In the genomic region with DNA sequence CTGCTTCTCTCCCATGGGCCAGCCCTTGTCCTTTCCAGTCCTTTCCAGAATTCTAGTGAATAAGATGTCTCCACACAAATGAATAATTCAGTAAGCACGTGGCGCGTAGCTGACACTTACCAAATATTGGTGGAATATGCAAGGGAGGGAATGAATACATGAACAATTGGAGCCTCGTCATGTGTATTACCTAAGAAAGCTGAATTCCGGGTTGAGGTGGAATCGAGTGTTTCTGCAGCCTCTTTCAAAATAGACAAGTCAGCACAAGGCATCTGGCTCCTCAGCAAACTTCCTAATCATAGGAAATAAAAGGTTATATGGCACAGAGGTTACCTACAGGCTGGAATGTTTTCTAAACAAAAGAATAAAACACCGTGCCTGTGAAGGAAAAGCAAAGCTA, we compare ENCODE assay signal across 15 cellular contexts. TPM values are rescaled to one million over a fixed set of nuclear protein-coding genes. Genes with fewer than 3 reads are reported as not detected.
DNase-seq lines count a peak whose midpoint lies in the region; ATAC-seq, FAIRE-seq and TF ChIP-seq lines count a peak whose summit lies in the region.
"Had no signal": no experiment of that assay in that cellular context is flagged by ENCODE, and none has a peak within 500 bp of the region (broad histone marks: within the 10 kb centered on the region; RNA-seq: fewer than 3 reads in every experiment).

No MANE protein-coding gene starts in this region.

- intact Hi-C loops in Calu3 (cut with micrococcal nuclease; ENCODE audit: unreplicated experiment) (loop anchor here (1.0 kb wide), 1 partner anchor 48 kb away; no protein-coding TSS in a partner anchor), Panc1 (cut with micrococcal nuclease; ENCODE audit: unreplicated experiment) (loop anchor here (10.0 kb wide), 1 partner anchor 62 kb away; no protein-coding TSS in a partner anchor), endothelial cell of umbilical vein (cut with micrococcal nuclease) (loop anchor here (1.0 to 10.0 kb wide), 8 partner anchors 42 to 638 kb away; a partner anchor contains a TSS)

- no peak for TF ChIP-seq POLR2A in endothelial cell of umbilical vein (IDR thresholded peaks at IDR 0.05; ENCODE audit: low read depth, low read length)

- no peak overlapping the region for H3K4me3 Mint-ChIP-seq in Calu3 (ENCODE audit: low read depth, unreplicated experiment)
- no peak overlapping the region for H3K4me3 Mint-ChIP-seq in progenitor cell of endocrine pancreas (ENCODE audit: low read depth)
- H3K4me3 Mint-ChIP-seq: CD14-positive monocyte; stimulated activated memory B cell treated with anti-CD40 and anti-IgM and Interleukin-4, amounts not matched to agents 10 μg/mL and 1 μg/mL and 100 μg/mL, for 72 hours had no signal

- H4K20me1 ChIP-seq in endothelial cell of umbilical vein (replicated peaks; ENCODE audit: control insufficient read depth, extremely low read depth, insufficient read depth, low read length): no peaks in the 10 kb centered on the region

- H3K4me1 ChIP-seq in Panc1 (ENCODE audit: control insufficient read depth, insufficient read depth, low read length) (peaks cover 20% of the 10 kb centered on the region), endothelial cell of umbilical vein (ENCODE audit: control insufficient read depth, extremely low read depth, insufficient read depth, low read length) (peaks cover 55% of the 10 kb centered on the region)
- H3K4me1 ChIP-seq: HAP-1 had no signal

- H3K79me2 ChIP-seq in endothelial cell of umbilical vein (ENCODE audit: control insufficient read depth, insufficient read depth, low read length): no peaks in the 10 kb centered on the region

- FAIRE-seq in endothelial cell of umbilical vein (lab: Jason Lieb, UNC): peak; percentile 21
- FAIRE-seq: G401.6 had no signal

- no peaks in the 10 kb centered on the region for H3K9me1 ChIP-seq in endothelial cell of umbilical vein (replicated peaks; ENCODE audit: control insufficient read depth, extremely low read depth, insufficient read depth, low read length)

- H3K27ac ChIP-seq in Panc1 (ENCODE audit: low read length) (peak overlapping the region; percentile 75), endothelial cell of umbilical vein (ENCODE audit: insufficient read depth, low read depth, low read length) (peak overlapping the region; percentile 94)

- no peaks in the 10 kb centered on the region for H3K27me3 Mint-ChIP-seq in Calu3 (ENCODE audit: unreplicated experiment)
- H3K27me3 Mint-ChIP-seq in progenitor cell of endocrine pancreas: no peaks in the 10 kb centered on the region
- H3K27me3 Mint-ChIP-seq: stimulated activated memory B cell treated with anti-CD40 and anti-IgM and Interleukin-4, amounts not matched to agents 10 μg/mL and 1 μg/mL and 100 μg/mL, for 72 hours had no signal

- H3K4me1 Mint-ChIP-seq in Calu3 (ENCODE audit: low read depth, unreplicated experiment): peaks cover 86% of the 10 kb centered on the region
- peaks cover 81% of the 10 kb centered on the region for H3K4me1 Mint-ChIP-seq in progenitor cell of endocrine pancreas (ENCODE audit: low read depth)
- H3K4me1 Mint-ChIP-seq: CD14-positive monocyte had no signal

- peaks cover 16% of the 10 kb centered on the region for H3K36me3 Mint-ChIP-seq in Calu3 (ENCODE audit: insufficient read depth, unreplicated experiment)
- no peaks in the 10 kb centered on the region for H3K36me3 Mint-ChIP-seq in progenitor cell of endocrine pancreas (ENCODE audit: insufficient read depth)
- H3K36me3 Mint-ChIP-seq: CD14-positive monocyte; stimulated activated memory B cell treated with anti-CD40 and anti-IgM and Interleukin-4, amounts not matched to agents 10 μg/mL and 1 μg/mL and 100 μg/mL, for 72 hours had no signal

- H3K27me3 ChIP-seq in Panc1 (ENCODE audit: control insufficient read depth, insufficient read depth, low read length) (no peaks in the 10 kb centered on the region), endothelial cell of umbilical vein (ENCODE audit: control insufficient read depth in 2 of 2, insufficient read depth in 2 of 2, low read length in 2 of 2) (no peaks in the 10 kb centered on the region)

- TF ChIP-seq CTCF in Calu3 (IDR thresholded peaks at IDR 0.05; ENCODE audit: unreplicated experiment) (no peak), Panc1 (IDR thresholded peaks at IDR 0.05) (no peak), endothelial cell of umbilical vein (IDR thresholded peaks at IDR 0.05; ENCODE audit: extremely low read depth in 1 of 2, insufficient read depth in 1 of 2, low read depth in 1 of 2, low read length in 2 of 2) (no peak), progenitor cell of endocrine pancreas (IDR thresholded peaks at IDR 0.05; ENCODE audit: unreplicated experiment) (no peak)

- ATAC-seq in Panc1 (no peak), HG02970 (IDR thresholded peaks at IDR 0.05; ENCODE audit: low FRiP score, unreplicated experiment) (no peak), HG03342 (IDR thresholded peaks at IDR 0.05; ENCODE audit: unreplicated experiment) (no peak), HG03565 (IDR thresholded peaks at IDR 0.05; ENCODE audit: unreplicated experiment) (no peak)

- H3K4me2 ChIP-seq in endothelial cell of umbilical vein (ENCODE audit: insufficient read depth, low read length): peak overlapping the region; percentile 56

- H3K9ac ChIP-seq in endothelial cell of umbilical vein (replicated peaks; ENCODE audit: extremely low read depth, insufficient read depth, low read length): peak overlapping the region; percentile 72

- in situ Hi-C loops in Panc1 (cut with HindIII; ENCODE audit: low pct_unique_long_range_greater_than_20kb, low sequenced_read_pairs): no loop called here

- CTCF ChIA-PET in Calu3 (lab: Charles Lee) (interaction anchor here (2.4 to 3.3 kb wide), 2 partner anchors 49 to 80 kb away, joined by 12 to 16 read pairs; no protein-coding TSS in a partner anchor), Panc1 (lab: Charles Lee) (no interaction called here), endothelial cell of umbilical vein (lab: Charles Lee) (interaction anchor here (1.0 to 4.3 kb wide), 9 partner anchors 14 to 80 kb away, joined by 3 to 64 read pairs (median 20); a partner anchor contains a TSS)

- H3K9me3 ChIP-seq in Panc1 (ENCODE audit: control insufficient read depth, insufficient read depth, low read depth, low read length): no peaks in the 10 kb centered on the region
- no peaks in the 10 kb centered on the region for H3K9me3 ChIP-seq in endothelial cell of umbilical vein (replicated peaks; ENCODE audit: control insufficient read depth, insufficient read depth, low read length)
- H3K9me3 ChIP-seq: HAP-1 had no signal

- H3K4me3 ChIP-seq in Panc1 (ENCODE audit: low read depth in 2 of 2, low read length in 2 of 2) (no peak overlapping the region), endothelial cell of umbilical vein (replicated peaks in 1 of 3; ENCODE audit: insufficient read depth in 1 of 3, low read depth in 1 of 3, low read length in 3 of 3) (no peak overlapping the region)
- H3K4me3 ChIP-seq: HAP-1 had no signal

- BruUV-seq in Calu3 (replicated peaks; lab: Mats Ljungman, UMichigan) (no TSS peak), Panc1 (replicated peaks; lab: Mats Ljungman, UMichigan) (no TSS peak), endothelial cell of umbilical vein (replicated peaks; lab: Mats Ljungman, UMichigan) (no TSS peak)

- H3K36me3 ChIP-seq in Panc1 (ENCODE audit: control insufficient read depth, insufficient read depth, low read length): no peaks in the 10 kb centered on the region
- no peaks in the 10 kb centered on the region for H3K36me3 ChIP-seq in endothelial cell of umbilical vein (ENCODE audit: control insufficient read depth in 2 of 2, extremely low read depth in 1 of 2, insufficient read depth in 2 of 2, low read length in 2 of 2)
- H3K36me3 ChIP-seq: HAP-1 had no signal

- POLR2A ChIA-PET in Panc1 (lab: Charles Lee): no interaction called here
- POLR2A ChIA-PET in endothelial cell of umbilical vein (lab: Charles Lee): interaction anchor here (0.9 to 3.0 kb wide), 3 partner anchors 42 to 61 kb away, joined by 6 to 45 read pairs (median 8); a partner anchor contains a TSS

- H2AFZ ChIP-seq in endothelial cell of umbilical vein (ENCODE audit: low read depth, low read length): no peak overlapping the region

- dilution Hi-C loops in endothelial cell of umbilical vein (cut with MboI; ENCODE audit: extremely low pct_ligation_motif_present, low sequenced_read_pairs): no loop called here

- no peak for DNase-seq in Calu3
- no peak for DNase-seq in Panc1 (ENCODE audit: low read depth, low spot score)
- no peak for DNase-seq in endothelial cell of umbilical vein (ENCODE audit: low read depth, low spot score)
- no peak for DNase-seq in progenitor cell of endocrine pancreas (ENCODE audit: low spot score, unreplicated experiment)
- no peak for DNase-seq in SKM-1 (lab: John Stamatoyannopoulos, UW; ENCODE audit: unreplicated experiment)
- DNase-seq: activated effector memory CD4-positive, alpha-beta T cell treated with anti-CD3 and anti-CD28 coated beads, Interleukin-2, amount 50 U/mL, for 16 hours; cerebellar nuclear complex; stimulated activated CD4-positive, alpha-beta T cell treated with anti-CD3 and anti-CD28 coated beads, Interleukin-2, amount 100 ng/mL, for 48 hours had no signal

- H3K27ac Mint-ChIP-seq in Calu3 (ENCODE audit: unreplicated experiment) (peak overlapping the region; percentile 99), progenitor cell of endocrine pancreas (peak overlapping the region; percentile 90)
- H3K27ac Mint-ChIP-seq: CD14-positive monocyte; stimulated activated memory B cell treated with anti-CD40 and anti-IgM and Interleukin-4, amounts not matched to agents 10 μg/mL and 1 μg/mL and 100 μg/mL, for 72 hours had no signal

- H3K9me3 Mint-ChIP-seq in Calu3 (ENCODE audit: low read depth, unreplicated experiment) (peaks cover 4% of the 10 kb centered on the region), progenitor cell of endocrine pancreas (ENCODE audit: low read depth) (no peaks in the 10 kb centered on the region)
- H3K9me3 Mint-ChIP-seq: stimulated activated memory B cell treated with anti-CD40 and anti-IgM and Interleukin-4, amounts not matched to agents 10 μg/mL and 1 μg/mL and 100 μg/mL, for 72 hours had no signal

TF ChIP-seq in endothelial cell of umbilical vein, 7 proteins besides CTCF, POLR2A, EP300 and RAD21 (continues in another document):
- TF ChIP-seq POLR2AphosphoS5 (IDR thresholded peaks at IDR 0.05; ENCODE audit: insufficient read depth, low read depth, low read length) (no peak), JUN (IDR thresholded peaks at IDR 0.05; ENCODE audit: borderline replicate concordance, insufficient read depth, insufficient read length, low read depth) (no peak)

RNA-seq across cellular contexts. Expression of a gene that starts 47.0 kb away (rescaled TPM):
- total RNA-seq in Calu3 (2022) (52.8 and 76.5 TPM in 2 replicates), Panc1 (2021; ENCODE audit: unreplicated experiment) (58.4 TPM), endothelial cell of umbilical vein (48.2 and 115 TPM in 2 replicates), progenitor cell of endocrine pancreas (31.9 and 38.2 TPM in 2 replicates)
- polyA plus RNA-seq in Panc1 (2012; ENCODE audit: insufficient read length): 52.4 TPM
- 59.3 and 110 TPM in 2 replicates for polyA plus RNA-seq in endothelial cell of umbilical vein
- polyA plus RNA-seq in endothelial cell of umbilical vein (2011; cell fraction: cytosol; rRNA removed): 59.9 and 64.0 TPM in 2 replicates
- polyA plus RNA-seq in endothelial cell of umbilical vein (2011; cell fraction: nucleus; rRNA removed): 35.1 and 40.4 TPM in 2 replicates
- 47.0 and 83.3 TPM in 2 replicates for polyA plus RNA-seq in endothelial cell of umbilical vein (2012)
- polyA minus RNA-seq in endothelial cell of umbilical vein: 78.0 and 90.7 TPM in 2 replicates
- 4.2 TPM for polyA minus RNA-seq in endothelial cell of umbilical vein (2011; cell fraction: cytosol; rRNA and poly(A)+ RNA removed)
- 41.8 and 43.6 TPM in 2 replicates for polyA minus RNA-seq in endothelial cell of umbilical vein (2011; cell fraction: nucleus; rRNA and poly(A)+ RNA removed)
